Comparison of ENCODE assay signal across 8 cellular contexts in genomic region chr12:115408642-115409041, GRCh38.
"Had no signal": no experiment of that assay in that cellular context is flagged by ENCODE, and none has a peak within 500 bp of the region (broad histone marks: within the 10 kb centered on the region; RNA-seq: fewer than 3 reads in every experiment).

No MANE protein-coding gene starts in this region.

- FAIRE-seq: HepG2, HTR-8/SVneo, K562 had no signal

- H3K9ac ChIP-seq: KMS-11 had no signal

- H3K4me3 ChIP-seq: K562 had no signal

- H3K4me2 ChIP-seq: KMS-11 had no signal

- ATAC-seq: HepG2, K562 had no signal

- H3K27ac ChIP-seq: HL-60, KMS-11 had no signal

- DNase-seq: Karpas-422, KBM-7, KG1 had no signal
